17 cellular contexts compared by ENCODE assay signal in the genomic region with DNA sequence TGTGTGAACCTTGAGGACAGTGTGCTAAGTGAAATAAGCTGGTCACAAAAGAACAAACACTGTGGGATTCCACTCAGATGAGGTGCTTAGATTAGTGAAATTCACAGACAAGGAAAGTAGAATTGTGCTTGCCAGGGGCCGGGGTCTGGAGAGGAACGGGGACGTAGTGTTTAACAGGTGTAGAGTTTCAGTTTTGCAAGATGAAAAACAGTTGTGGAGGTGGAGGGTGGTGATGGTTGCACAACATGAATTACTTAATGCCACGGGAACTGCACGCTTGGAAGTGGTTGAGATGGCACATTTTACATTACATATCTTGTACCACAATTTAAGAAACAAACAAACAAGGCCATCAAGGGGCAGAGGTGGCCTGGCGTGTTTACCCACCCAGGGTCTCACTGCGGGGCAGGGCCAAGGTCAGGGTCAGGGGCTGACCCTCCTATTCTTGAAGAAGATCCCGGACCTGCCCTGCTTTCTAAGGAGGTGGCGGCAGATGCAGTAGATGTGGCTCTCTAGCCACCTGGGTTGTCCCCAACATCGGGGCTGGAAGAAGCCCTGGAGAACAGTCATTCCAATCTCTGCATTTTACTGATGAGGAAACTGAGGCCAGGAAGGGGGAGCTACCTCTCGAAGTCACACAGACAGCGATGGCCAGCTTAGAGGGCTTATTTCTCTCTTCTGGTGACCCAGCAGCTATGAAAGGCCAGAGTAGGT.
A peak's percentile ranks its signal among the peaks of the same experiment; 100 is the strongest.
DNase-seq lines count a peak whose midpoint lies in the region; ATAC-seq and TF ChIP-seq lines count a peak whose summit lies in the region.
"Had no signal": no experiment of that assay in that cellular context is flagged by ENCODE, and none has a peak within 500 bp of the region (broad histone marks: within the 10 kb centered on the region; RNA-seq: fewer than 3 reads in every experiment).

No MANE protein-coding gene starts in this region.

- no peak for ATAC-seq in GM18868 (IDR thresholded peaks at IDR 0.05; ENCODE audit: unreplicated experiment)
- ATAC-seq in HG03571 (IDR thresholded peaks at IDR 0.05; ENCODE audit: unreplicated experiment): no peak
- ATAC-seq in GM19328 (IDR thresholded peaks at IDR 0.05; ENCODE audit: unreplicated experiment): no peak

- no peaks in the 10 kb centered on the region for H3K9me3 Mint-ChIP-seq in dendritic cell treated with granulocyte-macrophage colony-stimulating factor and Interleukin-4, amounts not matched to agents 40 ng/mL and 50 ng/mL, for 4 days
- H3K9me3 Mint-ChIP-seq in osteocyte (ENCODE audit: unreplicated experiment): no peaks in the 10 kb centered on the region

- DNase-seq in H4 (ENCODE audit: low spot score): peak; percentile 11
- peak; percentile 11 for DNase-seq in NCI-H526 treated with DMSO at 0.1 percent for 48 hours (lab: John Stamatoyannopoulos, UW)
- DNase-seq in osteocyte (ENCODE audit: extremely low spot score, unreplicated experiment): peak; percentile 69
- DNase-seq: activated CD4-positive, CD25-positive, alpha-beta regulatory T cell; amygdala; cerebellar nuclear complex; DMS53; foreskin keratinocyte; GM23248; hypothalamus; NCI-H2227 treated with DMSO at 0.1 percent for 48 hours; small intestine; T-helper 2 cell had no signal

- H3K4me1 Mint-ChIP-seq in dendritic cell treated with granulocyte-macrophage colony-stimulating factor and Interleukin-4, amounts not matched to agents 40 ng/mL and 50 ng/mL, for 4 days (ENCODE audit: low read depth): peaks cover 58% of the 10 kb centered on the region
- H3K4me1 Mint-ChIP-seq in osteocyte (ENCODE audit: unreplicated experiment): peaks cover 4% of the 10 kb centered on the region

- no peak overlapping the region for H3K4me3 Mint-ChIP-seq in dendritic cell treated with granulocyte-macrophage colony-stimulating factor and Interleukin-4, amounts not matched to agents 40 ng/mL and 50 ng/mL, for 4 days
- H3K4me3 Mint-ChIP-seq in osteocyte (ENCODE audit: unreplicated experiment): no peak overlapping the region

- TF ChIP-seq CTCF in osteocyte (IDR thresholded peaks at IDR 0.05): no peak

- H3K27ac Mint-ChIP-seq in dendritic cell treated with granulocyte-macrophage colony-stimulating factor and Interleukin-4, amounts not matched to agents 40 ng/mL and 50 ng/mL, for 4 days: peak overlapping the region; percentile 90
- H3K27ac Mint-ChIP-seq in osteocyte (ENCODE audit: unreplicated experiment): no peak overlapping the region

- intact Hi-C loops in dendritic cell treated with granulocyte-macrophage colony-stimulating factor and Interleukin-4, amounts not matched to agents 40 ng/mL and 50 ng/mL, for 4 days (cut with micrococcal nuclease): no loop called here

- H3K36me3 Mint-ChIP-seq in dendritic cell treated with granulocyte-macrophage colony-stimulating factor and Interleukin-4, amounts not matched to agents 40 ng/mL and 50 ng/mL, for 4 days (ENCODE audit: low read depth): no peaks in the 10 kb centered on the region
- H3K36me3 Mint-ChIP-seq in osteocyte (ENCODE audit: unreplicated experiment): no peaks in the 10 kb centered on the region

- no peaks in the 10 kb centered on the region for H3K27me3 Mint-ChIP-seq in dendritic cell treated with granulocyte-macrophage colony-stimulating factor and Interleukin-4, amounts not matched to agents 40 ng/mL and 50 ng/mL, for 4 days
- H3K27me3 Mint-ChIP-seq in osteocyte (ENCODE audit: unreplicated experiment): peaks cover 25% of the 10 kb centered on the region

Comparison
In these comparisons a context has a peak if more than half of its experiments do, and no peak if none do; other contexts are left out.
1. DNase-seq: peak in every context shown above with its lines; median percentile 69 in osteocyte; 11 in H4; 11 in NCI-H526 treated with DMSO at 0.1 percent for 48 hours.